ENCODE assay signal across 1 cellular context in the genomic region with DNA sequence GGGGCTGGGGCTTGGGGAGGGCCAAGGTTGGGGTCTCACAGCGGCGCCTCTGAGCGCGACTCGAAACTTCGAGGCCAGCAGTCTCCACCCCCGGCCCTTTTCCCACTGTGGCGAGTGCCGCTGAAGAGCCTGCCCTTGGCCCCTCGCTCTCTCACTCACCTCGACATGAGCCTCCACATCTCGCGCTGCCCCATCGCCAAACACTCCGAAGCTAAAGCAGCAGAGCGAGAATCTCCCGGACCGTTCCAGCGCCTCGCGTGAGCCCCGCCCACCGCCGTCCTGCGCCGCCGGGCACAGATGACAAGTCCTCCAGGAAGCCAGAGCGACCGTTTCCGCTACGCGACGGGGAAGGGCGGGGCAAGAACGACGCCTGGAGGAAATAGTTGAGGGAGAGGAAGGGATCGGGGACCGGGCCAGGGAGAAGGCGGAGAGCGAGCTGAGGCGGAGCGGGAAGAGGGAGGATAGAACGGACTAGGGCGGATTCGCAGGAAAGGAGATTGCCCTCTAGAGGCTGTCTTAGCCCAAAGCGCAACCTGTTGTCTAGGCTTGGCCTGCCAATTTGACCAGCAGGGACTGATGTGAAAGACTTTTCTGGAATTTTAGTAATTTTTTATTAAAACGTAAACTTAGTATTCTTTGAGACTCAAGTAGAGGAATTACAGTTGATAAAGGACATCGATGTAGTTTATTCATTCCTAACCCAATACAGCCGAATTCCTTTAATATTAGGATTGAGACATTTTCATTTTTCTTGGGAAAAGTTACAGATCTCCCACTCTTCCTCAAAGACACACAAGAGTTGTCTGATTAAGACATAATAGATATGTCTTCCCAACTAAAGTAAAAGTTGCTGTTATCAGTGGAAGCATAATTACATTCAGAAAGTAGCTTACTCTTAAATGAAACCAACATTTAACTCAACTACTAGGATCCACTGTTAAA.
TF ChIP-seq lines count a peak whose summit lies in the region.

A gene with protein sequence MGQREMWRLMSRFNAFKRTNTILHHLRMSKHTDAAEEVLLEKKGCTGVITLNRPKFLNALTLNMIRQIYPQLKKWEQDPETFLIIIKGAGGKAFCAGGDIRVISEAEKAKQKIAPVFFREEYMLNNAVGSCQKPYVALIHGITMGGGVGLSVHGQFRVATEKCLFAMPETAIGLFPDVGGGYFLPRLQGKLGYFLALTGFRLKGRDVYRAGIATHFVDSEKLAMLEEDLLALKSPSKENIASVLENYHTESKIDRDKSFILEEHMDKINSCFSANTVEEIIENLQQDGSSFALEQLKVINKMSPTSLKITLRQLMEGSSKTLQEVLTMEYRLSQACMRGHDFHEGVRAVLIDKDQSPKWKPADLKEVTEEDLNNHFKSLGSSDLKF (minus strand): TSS at position 270 of the 942 bp plus-strand sequence. CDS start 76 bp downstream, at position 194.

TF ChIP-seq in K562, 482 proteins besides CTCF, POLR2A, EP300 and RAD21 (continued from another document and continues in another):
- TF ChIP-seq MYBL2 (IDR thresholded peaks at IDR 0.05; ENCODE audit: low read depth) (no peak; the same call in 1 of the 2 replicates), MYBL2 (CRISPR knock-in tag; IDR thresholded peaks at IDR 0.05; ENCODE audit: borderline replicate concordance) (no peak), XRCC4 (IDR thresholded peaks at IDR 0.05; ENCODE audit: extremely low read depth, insufficient read depth, insufficient read length) (no peak), NFE2L1 (tag; IDR thresholded peaks at IDR 0.05; ENCODE audit: borderline replicate concordance, low read depth) (no peak), ZNF274 (IDR thresholded peaks at IDR 0.05; ENCODE audit: borderline replicate concordance, low read depth, low read length) (no peak), HDAC3 (IDR thresholded peaks at IDR 0.05; ENCODE audit: borderline replicate concordance, partially characterized antibody) (no peak), RNF2 (IDR thresholded peaks at IDR 0.05) (no peak; the same call in 1 of the 2 replicates), ASH1L (IDR thresholded peaks at IDR 0.05; ENCODE audit: borderline replicate concordance, low read depth, partially characterized antibody) (no peak), FOXJ2 (tag; IDR thresholded peaks at IDR 0.05) (0 out of 2 replicates have a peak, but pooled peaks have one; percentile 33), RBBP5 (IDR thresholded peaks at IDR 0.05; ENCODE audit: borderline replicate concordance, insufficient read depth, low read length, poor library complexity, severe bottlenecking) (no peak), PTBP1 (IDR thresholded peaks at IDR 0.05; ENCODE audit: low read depth, low read length) (no peak), GATA2 (CRISPR knock-in tag; IDR thresholded peaks at IDR 0.05) (no peak), HMG20B (CRISPR knock-in tag; IDR thresholded peaks at IDR 0.05) (no peak), POLR2B (IDR thresholded peaks at IDR 0.05; ENCODE audit: low read depth, partially characterized antibody) (no peak), CBX8 (IDR thresholded peaks at IDR 0.05; ENCODE audit: borderline replicate concordance, extremely low read depth, low read depth, low read length, poor library complexity, severe bottlenecking) (no peak), CHCHD3 (CRISPR knock-in tag; IDR thresholded peaks at IDR 0.05) (no peak), CREM (IDR thresholded peaks at IDR 0.05; ENCODE audit: low read depth) (peak; percentile 91), TCFL5 (CRISPR knock-in tag; conservative IDR thresholded peaks at IDR 0.05) (no peak), MCM3 (IDR thresholded peaks at IDR 0.05) (no peak), HNRNPH1 (optimal IDR thresholded peaks at IDR 0.05; ENCODE audit: low read depth, low read length) (no peak), GTF2A2 (tag; IDR thresholded peaks at IDR 0.05) (no peak), FUS (optimal IDR thresholded peaks at IDR 0.05; ENCODE audit: low read depth, low read length) (no peak), RHOXF2B (CRISPR knock-in tag; conservative IDR thresholded peaks at IDR 0.05) (no peak), TAF15 (IDR thresholded peaks at IDR 0.05; ENCODE audit: low read depth, low read length) (no peak), MCM5 (IDR thresholded peaks at IDR 0.05; ENCODE audit: low read depth) (no peak), CTBP1 (IDR thresholded peaks at IDR 0.05; ENCODE audit: borderline replicate concordance) (peak; percentile 73; the same call in 1 of the 2 replicates), BRCA1 (IDR thresholded peaks at IDR 0.05) (no peak), BRCA1 (CRISPR knock-in tag; IDR thresholded peaks at IDR 0.05) (no peak), ZNF644 (tag; IDR thresholded peaks at IDR 0.05; ENCODE audit: low read depth) (no peak), ZNF830 (CRISPR knock-in tag; IDR thresholded peaks at IDR 0.05) (no peak), ETV6 (IDR thresholded peaks at IDR 0.05; ENCODE audit: borderline replicate concordance in 1 of 2, low read depth in 2 of 2, low read length in 1 of 2) (peak; percentile 55 to 95; a peak in 3 of 4 replicates), ETV6 (CRISPR knock-in tag; IDR thresholded peaks at IDR 0.05; ENCODE audit: borderline replicate concordance) (no peak), PHB2 (IDR thresholded peaks at IDR 0.05; ENCODE audit: low read depth) (no peak), TFAM (CRISPR knock-in tag; conservative IDR thresholded peaks at IDR 0.05) (no peak), LEF1 (IDR thresholded peaks at IDR 0.05) (peak; percentile 13; the same call in 1 of the 2 replicates), ZNF217 (CRISPR knock-in tag; IDR thresholded peaks at IDR 0.05) (no peak), CREBBP (IDR thresholded peaks at IDR 0.05; ENCODE audit: low read depth, low read length) (no peak), XRCC3 (IDR thresholded peaks at IDR 0.05) (no peak)
- TF ChIP-seq, protein P1, sequence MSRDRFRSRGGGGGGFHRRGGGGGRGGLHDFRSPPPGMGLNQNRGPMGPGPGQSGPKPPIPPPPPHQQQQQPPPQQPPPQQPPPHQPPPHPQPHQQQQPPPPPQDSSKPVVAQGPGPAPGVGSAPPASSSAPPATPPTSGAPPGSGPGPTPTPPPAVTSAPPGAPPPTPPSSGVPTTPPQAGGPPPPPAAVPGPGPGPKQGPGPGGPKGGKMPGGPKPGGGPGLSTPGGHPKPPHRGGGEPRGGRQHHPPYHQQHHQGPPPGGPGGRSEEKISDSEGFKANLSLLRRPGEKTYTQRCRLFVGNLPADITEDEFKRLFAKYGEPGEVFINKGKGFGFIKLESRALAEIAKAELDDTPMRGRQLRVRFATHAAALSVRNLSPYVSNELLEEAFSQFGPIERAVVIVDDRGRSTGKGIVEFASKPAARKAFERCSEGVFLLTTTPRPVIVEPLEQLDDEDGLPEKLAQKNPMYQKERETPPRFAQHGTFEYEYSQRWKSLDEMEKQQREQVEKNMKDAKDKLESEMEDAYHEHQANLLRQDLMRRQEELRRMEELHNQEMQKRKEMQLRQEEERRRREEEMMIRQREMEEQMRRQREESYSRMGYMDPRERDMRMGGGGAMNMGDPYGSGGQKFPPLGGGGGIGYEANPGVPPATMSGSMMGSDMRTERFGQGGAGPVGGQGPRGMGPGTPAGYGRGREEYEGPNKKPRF (IDR thresholded peaks at IDR 0.05; ENCODE audit: low read depth, low read length): no peak
- TF ChIP-seq, protein P2, sequence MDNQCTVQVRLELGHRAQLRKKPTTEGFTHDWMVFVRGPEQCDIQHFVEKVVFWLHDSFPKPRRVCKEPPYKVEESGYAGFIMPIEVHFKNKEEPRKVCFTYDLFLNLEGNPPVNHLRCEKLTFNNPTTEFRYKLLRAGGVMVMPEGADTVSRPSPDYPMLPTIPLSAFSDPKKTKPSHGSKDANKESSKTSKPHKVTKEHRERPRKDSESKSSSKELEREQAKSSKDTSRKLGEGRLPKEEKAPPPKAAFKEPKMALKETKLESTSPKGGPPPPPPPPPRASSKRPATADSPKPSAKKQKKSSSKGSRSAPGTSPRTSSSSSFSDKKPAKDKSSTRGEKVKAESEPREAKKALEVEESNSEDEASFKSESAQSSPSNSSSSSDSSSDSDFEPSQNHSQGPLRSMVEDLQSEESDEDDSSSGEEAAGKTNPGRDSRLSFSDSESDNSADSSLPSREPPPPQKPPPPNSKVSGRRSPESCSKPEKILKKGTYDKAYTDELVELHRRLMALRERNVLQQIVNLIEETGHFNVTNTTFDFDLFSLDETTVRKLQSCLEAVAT (IDR thresholded peaks at IDR 0.05): peak in 1 of 2 experiments; percentile 69; a peak in 2 of 4 replicates
- TF ChIP-seq, protein P3, sequence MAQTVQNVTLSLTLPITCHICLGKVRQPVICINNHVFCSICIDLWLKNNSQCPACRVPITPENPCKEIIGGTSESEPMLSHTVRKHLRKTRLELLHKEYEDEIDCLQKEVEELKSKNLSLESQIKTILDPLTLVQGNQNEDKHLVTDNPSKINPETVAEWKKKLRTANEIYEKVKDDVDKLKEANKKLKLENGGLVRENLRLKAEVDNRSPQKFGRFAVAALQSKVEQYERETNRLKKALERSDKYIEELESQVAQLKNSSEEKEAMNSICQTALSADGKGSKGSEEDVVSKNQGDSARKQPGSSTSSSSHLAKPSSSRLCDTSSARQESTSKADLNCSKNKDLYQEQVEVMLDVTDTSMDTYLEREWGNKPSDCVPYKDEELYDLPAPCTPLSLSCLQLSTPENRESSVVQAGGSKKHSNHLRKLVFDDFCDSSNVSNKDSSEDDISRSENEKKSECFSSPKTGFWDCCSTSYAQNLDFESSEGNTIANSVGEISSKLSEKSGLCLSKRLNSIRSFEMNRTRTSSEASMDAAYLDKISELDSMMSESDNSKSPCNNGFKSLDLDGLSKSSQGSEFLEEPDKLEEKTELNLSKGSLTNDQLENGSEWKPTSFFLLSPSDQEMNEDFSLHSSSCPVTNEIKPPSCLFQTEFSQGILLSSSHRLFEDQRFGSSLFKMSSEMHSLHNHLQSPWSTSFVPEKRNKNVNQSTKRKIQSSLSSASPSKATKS (CRISPR knock-in tag; IDR thresholded peaks at IDR 0.05): no peak
- TF ChIP-seq, protein P4, sequence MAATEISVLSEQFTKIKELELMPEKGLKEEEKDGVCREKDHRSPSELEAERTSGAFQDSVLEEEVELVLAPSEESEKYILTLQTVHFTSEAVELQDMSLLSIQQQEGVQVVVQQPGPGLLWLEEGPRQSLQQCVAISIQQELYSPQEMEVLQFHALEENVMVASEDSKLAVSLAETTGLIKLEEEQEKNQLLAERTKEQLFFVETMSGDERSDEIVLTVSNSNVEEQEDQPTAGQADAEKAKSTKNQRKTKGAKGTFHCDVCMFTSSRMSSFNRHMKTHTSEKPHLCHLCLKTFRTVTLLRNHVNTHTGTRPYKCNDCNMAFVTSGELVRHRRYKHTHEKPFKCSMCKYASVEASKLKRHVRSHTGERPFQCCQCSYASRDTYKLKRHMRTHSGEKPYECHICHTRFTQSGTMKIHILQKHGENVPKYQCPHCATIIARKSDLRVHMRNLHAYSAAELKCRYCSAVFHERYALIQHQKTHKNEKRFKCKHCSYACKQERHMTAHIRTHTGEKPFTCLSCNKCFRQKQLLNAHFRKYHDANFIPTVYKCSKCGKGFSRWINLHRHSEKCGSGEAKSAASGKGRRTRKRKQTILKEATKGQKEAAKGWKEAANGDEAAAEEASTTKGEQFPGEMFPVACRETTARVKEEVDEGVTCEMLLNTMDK (IDR thresholded peaks at IDR 0.05; ENCODE audit: borderline replicate concordance, insufficient read depth, low read depth, low read length, poor library complexity, severe bottlenecking): peak; percentile 59
- TF ChIP-seq, protein P5, sequence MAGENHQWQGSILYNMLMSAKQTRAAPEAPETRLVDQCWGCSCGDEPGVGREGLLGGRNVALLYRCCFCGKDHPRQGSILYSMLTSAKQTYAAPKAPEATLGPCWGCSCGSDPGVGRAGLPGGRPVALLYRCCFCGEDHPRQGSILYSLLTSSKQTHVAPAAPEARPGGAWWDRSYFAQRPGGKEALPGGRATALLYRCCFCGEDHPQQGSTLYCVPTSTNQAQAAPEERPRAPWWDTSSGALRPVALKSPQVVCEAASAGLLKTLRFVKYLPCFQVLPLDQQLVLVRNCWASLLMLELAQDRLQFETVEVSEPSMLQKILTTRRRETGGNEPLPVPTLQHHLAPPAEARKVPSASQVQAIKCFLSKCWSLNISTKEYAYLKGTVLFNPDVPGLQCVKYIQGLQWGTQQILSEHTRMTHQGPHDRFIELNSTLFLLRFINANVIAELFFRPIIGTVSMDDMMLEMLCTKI (IDR thresholded peaks at IDR 0.05; ENCODE audit: partially characterized antibody): no peak
- TF ChIP-seq, protein P6, sequence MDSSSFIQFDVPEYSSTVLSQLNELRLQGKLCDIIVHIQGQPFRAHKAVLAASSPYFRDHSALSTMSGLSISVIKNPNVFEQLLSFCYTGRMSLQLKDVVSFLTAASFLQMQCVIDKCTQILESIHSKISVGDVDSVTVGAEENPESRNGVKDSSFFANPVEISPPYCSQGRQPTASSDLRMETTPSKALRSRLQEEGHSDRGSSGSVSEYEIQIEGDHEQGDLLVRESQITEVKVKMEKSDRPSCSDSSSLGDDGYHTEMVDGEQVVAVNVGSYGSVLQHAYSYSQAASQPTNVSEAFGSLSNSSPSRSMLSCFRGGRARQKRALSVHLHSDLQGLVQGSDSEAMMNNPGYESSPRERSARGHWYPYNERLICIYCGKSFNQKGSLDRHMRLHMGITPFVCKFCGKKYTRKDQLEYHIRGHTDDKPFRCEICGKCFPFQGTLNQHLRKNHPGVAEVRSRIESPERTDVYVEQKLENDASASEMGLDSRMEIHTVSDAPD (CRISPR knock-in tag; IDR thresholded peaks at IDR 0.05): no peak
- TF ChIP-seq, protein P7, sequence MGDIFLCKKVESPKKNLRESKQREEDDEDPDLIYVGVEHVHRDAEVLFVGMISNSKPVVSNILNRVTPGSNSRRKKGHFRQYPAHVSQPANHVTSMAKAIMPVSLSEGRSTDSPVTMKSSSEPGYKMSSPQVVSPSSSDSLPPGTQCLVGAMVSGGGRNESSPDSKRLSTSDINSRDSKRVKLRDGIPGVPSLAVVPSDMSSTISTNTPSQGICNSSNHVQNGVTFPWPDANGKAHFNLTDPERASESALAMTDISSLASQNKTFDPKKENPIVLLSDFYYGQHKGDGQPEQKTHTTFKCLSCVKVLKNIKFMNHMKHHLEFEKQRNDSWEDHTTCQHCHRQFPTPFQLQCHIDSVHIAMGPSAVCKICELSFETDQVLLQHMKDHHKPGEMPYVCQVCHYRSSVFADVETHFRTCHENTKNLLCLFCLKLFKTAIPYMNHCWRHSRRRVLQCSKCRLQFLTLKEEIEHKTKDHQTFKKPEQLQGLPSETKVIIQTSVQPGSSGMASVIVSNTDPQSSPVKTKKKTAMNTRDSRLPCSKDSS (IDR thresholded peaks at IDR 0.05; ENCODE audit: low read depth, partially characterized antibody): no peak
- TF ChIP-seq, protein P8, sequence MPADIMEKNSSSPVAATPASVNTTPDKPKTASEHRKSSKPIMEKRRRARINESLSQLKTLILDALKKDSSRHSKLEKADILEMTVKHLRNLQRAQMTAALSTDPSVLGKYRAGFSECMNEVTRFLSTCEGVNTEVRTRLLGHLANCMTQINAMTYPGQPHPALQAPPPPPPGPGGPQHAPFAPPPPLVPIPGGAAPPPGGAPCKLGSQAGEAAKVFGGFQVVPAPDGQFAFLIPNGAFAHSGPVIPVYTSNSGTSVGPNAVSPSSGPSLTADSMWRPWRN (IDR thresholded peaks at IDR 0.05; ENCODE audit: low read depth): no peak
- TF ChIP-seq, protein P9, sequence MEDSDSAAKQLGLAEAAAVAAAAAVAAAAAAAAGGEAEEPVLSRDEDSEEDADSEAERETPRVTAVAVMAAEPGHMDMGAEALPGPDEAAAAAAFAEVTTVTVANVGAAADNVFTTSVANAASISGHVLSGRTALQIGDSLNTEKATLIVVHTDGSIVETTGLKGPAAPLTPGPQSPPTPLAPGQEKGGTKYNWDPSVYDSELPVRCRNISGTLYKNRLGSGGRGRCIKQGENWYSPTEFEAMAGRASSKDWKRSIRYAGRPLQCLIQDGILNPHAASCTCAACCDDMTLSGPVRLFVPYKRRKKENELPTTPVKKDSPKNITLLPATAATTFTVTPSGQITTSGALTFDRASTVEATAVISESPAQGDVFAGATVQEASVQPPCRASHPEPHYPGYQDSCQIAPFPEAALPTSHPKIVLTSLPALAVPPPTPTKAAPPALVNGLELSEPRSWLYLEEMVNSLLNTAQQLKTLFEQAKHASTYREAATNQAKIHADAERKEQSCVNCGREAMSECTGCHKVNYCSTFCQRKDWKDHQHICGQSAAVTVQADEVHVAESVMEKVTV (CRISPR knock-in tag; IDR thresholded peaks at IDR 0.05): no peak
